In genomic region chr3:58173670-58174472, GRCh38 we compare ENCODE assay signal across 8 cellular contexts. TPM values are rescaled to one million over a fixed set of nuclear protein-coding genes. Genes with fewer than 3 reads are reported as not detected.
DNase-seq lines count a peak whose midpoint lies in the region; ATAC-seq and TF ChIP-seq lines count a peak whose summit lies in the region.

No MANE protein-coding gene starts in this region.

- H3K4me3 Mint-ChIP-seq in Caco-2 (ENCODE audit: unreplicated experiment) (peak overlapping the region; percentile 48), naive B cell (no peak overlapping the region)

- H3K36me3 Mint-ChIP-seq in Caco-2 (ENCODE audit: insufficient read depth, unreplicated experiment) (peaks cover 100% of the 10 kb centered on the region), naive B cell (no peaks in the 10 kb centered on the region)

- H3K36me3 ChIP-seq in Caco-2 (ENCODE audit: control insufficient read depth, insufficient read depth, low read length): peaks cover 3% of the 10 kb centered on the region
- H3K36me3 ChIP-seq in HEK293 (ENCODE audit: control insufficient read depth in 2 of 2, insufficient read depth in 1 of 2, low read length in 2 of 2): peaks cover 0 to 30% of the 10 kb centered on the region in 2 experiments; a peak in 1 of 3 replicates
- H3K36me3 ChIP-seq in Peyer's patch: peaks cover 0 to 27% (median 0%) of the 10 kb centered on the region in 3 donors

- peaks cover 38% of the 10 kb centered on the region for H3K4me1 ChIP-seq in Caco-2
- H3K4me1 ChIP-seq in HEK293 (ENCODE audit: control insufficient read depth, insufficient read depth, low read length): no peaks in the 10 kb centered on the region
- peaks cover 0 to 62% (median 2%) of the 10 kb centered on the region in 4 donors for H3K4me1 ChIP-seq in Peyer's patch

- H3K9me3 ChIP-seq in Caco-2 (no peaks in the 10 kb centered on the region), HEK293 (ENCODE audit: control insufficient read depth, insufficient read depth, low read depth, low read length) (no peaks in the 10 kb centered on the region), Peyer's patch (no peaks in the 10 kb centered on the region)

- no peak for TF ChIP-seq POLR2A in Peyer's patch (IDR thresholded peaks at IDR 0.05)

- DNase-seq in Caco-2 (peak in 1 of 2 experiments; percentile 66), Peyer's patch (peak; percentile 42 to 67 (median 66)), dorsolateral prefrontal cortex (peak in 3 of 10 donors; percentile 48 to 63 (median 59)), naive B cell (peak; percentile 31), HPDE6-E6E7 (ENCODE audit: extremely low spot score) (no peak), cerebellar nuclear complex (lab: John Stamatoyannopoulos, UW) (no peak)

- TF ChIP-seq CTCF in Caco-2 (IDR thresholded peaks at IDR 0.05; ENCODE audit: insufficient read depth in 1 of 2, low read depth in 1 of 2, low read length in 1 of 2, severe bottlenecking in 1 of 2, unreplicated experiment in 1 of 2) (peak in 1 of 2 experiments; percentile 45), HEK293 (tag by site-specific recombination; IDR thresholded peaks at IDR 0.05) (peak; percentile 27; the same call in 1 of the 2 replicates), Peyer's patch (IDR thresholded peaks at IDR 0.05) (peak in 4 of 6 experiments; percentile 16 to 47 (median 38)), dorsolateral prefrontal cortex (IDR thresholded peaks at IDR 0.05 in 54 of 56, conservative IDR thresholded peaks at IDR 0.05 in 2 of 56; ENCODE audit: low read depth in 1 of 56, partially characterized antibody in 56 of 56) (peak in 43 of 56 donors; percentile 10 to 58 (median 30))

- H3K27ac Mint-ChIP-seq in Caco-2 (ENCODE audit: unreplicated experiment) (peak overlapping the region; percentile 94), naive B cell (no peak overlapping the region)

- H3K4me1 Mint-ChIP-seq in Caco-2 (ENCODE audit: low read depth, unreplicated experiment): peaks cover 57% of the 10 kb centered on the region
- peaks cover 7 to 15% (median 12%) of the 10 kb centered on the region in 3 donors for H3K4me1 Mint-ChIP-seq in naive B cell

- POLR2A ChIA-PET in Caco-2 (lab: Charles Lee) (no interaction called here), HEK293 (lab: Yijun Ruan, JAX) (no interaction called here)

- CTCF ChIA-PET in Caco-2 (lab: Charles Lee) (interaction anchor here (1.0 kb wide), 1 partner anchor 9 kb away, joined by 4 read pairs; no protein-coding TSS in a partner anchor), HEK293 (lab: Yijun Ruan, JAX) (interaction anchor here (1.1 to 1.3 kb wide), 3 partner anchors 16 to 165 kb away, joined by 3 to 4 read pairs (median 3); no protein-coding TSS in a partner anchor)

- H3K4me3 ChIP-seq in Caco-2 (ENCODE audit: low read depth, low read length) (no peak overlapping the region), HEK293 (ENCODE audit: low read depth, low read length) (no peak overlapping the region), Peyer's patch (no peak overlapping the region), dorsolateral prefrontal cortex (no peak overlapping the region)

- H3K9me3 Mint-ChIP-seq in Caco-2 (ENCODE audit: unreplicated experiment) (no peaks in the 10 kb centered on the region), naive B cell (no peaks in the 10 kb centered on the region)

- no peaks in the 10 kb centered on the region for H3K27me3 Mint-ChIP-seq in Caco-2 (ENCODE audit: insufficient read depth, unreplicated experiment)
- H3K27me3 Mint-ChIP-seq in naive B cell: peaks cover 0 to 5% (median 0%) of the 10 kb centered on the region in 3 donors

- intact Hi-C loops in Caco-2 (cut with micrococcal nuclease; ENCODE audit: unreplicated experiment): loop anchor here (2.0 kb wide), 1 partner anchor 165 kb away; the partner anchor contains the start of gene FLNB
- intact Hi-C loops in dorsolateral prefrontal cortex (cut with DNase I): no loop called here

- no peaks in the 10 kb centered on the region for H3K27me3 ChIP-seq in Caco-2 (replicated peaks; ENCODE audit: control insufficient read depth, insufficient read depth, low read length)
- H3K27me3 ChIP-seq in Peyer's patch: no peaks in the 10 kb centered on the region
- no peaks in the 10 kb centered on the region for H3K27me3 ChIP-seq in dorsolateral prefrontal cortex

- no TSS peak for BruUV-seq in Caco-2 (replicated peaks; lab: Mats Ljungman, UMichigan)

- H3K27ac ChIP-seq in HEK293 (ENCODE audit: extremely low read depth, low read depth, low read length) (no peak overlapping the region), Peyer's patch (peak overlapping the region in 3 of 4 donors; percentile 61 to 84 (median 81)), dorsolateral prefrontal cortex (peak overlapping the region in 2 of 59 donors; percentile 21 to 35)

- ATAC-seq in naive B cell (ENCODE audit: low read depth in 2 of 2): peak; percentile 22 to 29
- no peak for ATAC-seq in HG02840 (IDR thresholded peaks at IDR 0.05; ENCODE audit: low FRiP score, unreplicated experiment)

TF ChIP-seq in HEK293, 187 proteins besides CTCF, POLR2A, EP300 and RAD21:
- TF ChIP-seq ZNF776 (tag by site-specific recombination; IDR thresholded peaks at IDR 0.05; ENCODE audit: borderline replicate concordance): no peak
- peak; percentile 87 for TF ChIP-seq ZNF10 (tag by site-specific recombination; IDR thresholded peaks at IDR 0.05)
- peak; percentile 65 for TF ChIP-seq ZIC2 (tag by site-specific recombination; IDR thresholded peaks at IDR 0.05)
- TF ChIP-seq GLIS1 (tag by site-specific recombination; IDR thresholded peaks at IDR 0.05): peak; percentile 45
- TF ChIP-seq ZNF654 (tag by site-specific recombination; IDR thresholded peaks at IDR 0.05; ENCODE audit: low read depth): peak; percentile 56

RNA-seq across cellular contexts. Expression of gene DNASE1L3, which starts 36.9 kb away (rescaled TPM):
- 0.27 TPM in 1 of 2 replicates, not detected in the other for total RNA-seq in Caco-2 (2022)
- 10 to 100 TPM in 1 of 4 donors, 1 to 10 TPM in 3; 1.9 to 47.0 (median 3.9) TPM for total RNA-seq in Peyer's patch
- 1 to 10 TPM in 7 of 120 experiments, under 1 TPM in 5, not detected in 108; 0.23 to 2.8 (median 1.1) TPM for total RNA-seq in dorsolateral prefrontal cortex
- polyA plus RNA-seq in naive B cell (ENCODE audit: low read depth in 6 of 6): 10 to 100 TPM in 3 of 6 donors, 1 to 10 TPM in 3; 8.0 to 41.5 (median 14.4) TPM

Comparison
In these comparisons a context has a peak if more than half of its experiments do, and no peak if none do; other contexts are left out.
1. DNase-seq: peak in Peyer's patch (3 of 3) and naive B cell (single experiment); none in HPDE6-E6E7 (single experiment) and cerebellar nuclear complex (0 of 2).